In genomic region chr17:83136156-83136555, GRCh38 we compare ENCODE assay signal across 26 cellular contexts. TPM values are rescaled to one million over a fixed set of nuclear protein-coding genes. Genes with fewer than 3 reads are reported as not detected.
DNase-seq lines count a peak whose midpoint lies in the region; ATAC-seq and TF ChIP-seq lines count a peak whose summit lies in the region.
"Had no signal": no experiment of that assay in that cellular context is flagged by ENCODE, and none has a peak within 500 bp of the region (broad histone marks: within the 10 kb centered on the region; RNA-seq: fewer than 3 reads in every experiment).

No MANE protein-coding gene starts in this region.

- H3K36me3 ChIP-seq in colonic mucosa (no peaks in the 10 kb centered on the region), transverse colon (no peaks in the 10 kb centered on the region)
- H3K36me3 ChIP-seq: left lung, MG63, pancreas had no signal

- H3K27me3 Mint-ChIP-seq in activated CD8-positive, alpha-beta memory T cell treated with anti-CD3 and anti-CD28 coated beads, Interleukin-2, amount 10 ng/mL, durations not matched to agents 7 days and 5 days: peaks cover 54% of the 10 kb centered on the region

- in situ Hi-C loops in transverse colon (cut with MboI; ENCODE audit: low pct_ligation_motif_present in 1 of 4, low pct_unique_long_range_greater_than_20kb in 1 of 4, low sequenced_read_pairs in 3 of 4): no loop called here

- H3K27me3 ChIP-seq in colonic mucosa (no peaks in the 10 kb centered on the region), transverse colon (peaks cover 8% of the 10 kb centered on the region)
- H3K27me3 ChIP-seq: MG63, pancreas had no signal

- no peak for TF ChIP-seq POLR2A in transverse colon (IDR thresholded peaks at IDR 0.05)

- TF ChIP-seq CTCF in colonic mucosa (IDR thresholded peaks at IDR 0.05) (no peak), transverse colon (IDR thresholded peaks at IDR 0.05) (no peak)

- CTCF ChIA-PET in activated CD8-positive, alpha-beta memory T cell treated with anti-CD3 and anti-CD28 coated beads, Interleukin-2, amount 10 ng/mL, durations not matched to agents 7 days and 5 days (lab: Charles Lee): no interaction called here

- H3K9me3 ChIP-seq in colonic mucosa: no peaks in the 10 kb centered on the region
- no peaks in the 10 kb centered on the region for H3K9me3 ChIP-seq in transverse colon
- H3K9me3 ChIP-seq: left lung, pancreas had no signal

- H3K9ac ChIP-seq in colonic mucosa (ENCODE audit: low read depth in 2 of 2, low read length in 2 of 2): no peak overlapping the region

- H3K27ac ChIP-seq in colonic mucosa: no peak overlapping the region
- no peak overlapping the region for H3K27ac ChIP-seq in transverse colon
- H3K27ac ChIP-seq: left lung, pancreas had no signal

- ATAC-seq in activated CD8-positive, alpha-beta memory T cell treated with anti-CD3 and anti-CD28 coated beads, Interleukin-2, amount 10 ng/mL, durations not matched to agents 7 days and 5 days: no peak
- no peak for ATAC-seq in left colon
- ATAC-seq: left lung; Panc1; pancreas; stimulated activated effector memory CD8-positive, alpha-beta T cell treated with anti-CD3 and anti-CD28 coated beads, Interleukin-12 subunit alpha, Interleukin-12 subunit beta, amount 100 ng/mL, for 72 hours had no signal

- H3K4me1 Mint-ChIP-seq in activated CD8-positive, alpha-beta memory T cell treated with anti-CD3 and anti-CD28 coated beads, Interleukin-2, amount 10 ng/mL, durations not matched to agents 7 days and 5 days: peaks cover 3% of the 10 kb centered on the region
- H3K4me1 Mint-ChIP-seq: activated CD4-positive, alpha-beta T cell treated with anti-CD3 and anti-CD28 coated beads, Interleukin-2, amount 10 ng/mL, durations not matched to agents 7 days and 5 days; CD8-positive, alpha-beta memory T cell; nephron had no signal

- DNase-seq in activated CD8-positive, alpha-beta memory T cell treated with anti-CD3 and anti-CD28 coated beads, Interleukin-2, amount 50 U/mL, for 48 hours: peak; percentile 18
- DNase-seq in activated CD8-positive, alpha-beta memory T cell treated with anti-CD3 and anti-CD28 coated beads, Interleukin-2, amount 10 ng/mL, durations not matched to agents 7 days and 5 days: no peak
- DNase-seq in colonic mucosa: peak; percentile 13
- peak; percentile 72 for DNase-seq in mesenteric fat pad (ENCODE audit: low spot score)
- DNase-seq in transverse colon: peak; percentile 2
- DNase-seq in stimulated activated CD4-positive, alpha-beta T cell treated with anti-CD3 and anti-CD28 coated beads, Interleukin-2, amount 100 ng/mL, for 24 hours: no peak
- DNase-seq in Ammon's horn (ENCODE audit: low spot score): no peak
- no peak for DNase-seq in left colon
- DNase-seq: activated CD4-positive, alpha-beta T cell treated with anti-CD3 and anti-CD28 coated beads, Interleukin-2, amount 10 ng/mL, durations not matched to agents 7 days and 5 days; activated naive CD4-positive, alpha-beta T cell treated with anti-CD3 and anti-CD28 coated beads, Interleukin-2, amount 50 U/mL, for 16 hours; AML-193; anterior cingulate cortex; CD8-positive, alpha-beta memory T cell; KG1; MG63; midbrain; NCI-H2081; NCI-H226; NCI-H69; pancreas; SHP77 treated with DMSO at 0.1 percent for 48 hours; stimulated activated CD4-positive, alpha-beta T cell treated with anti-CD3 and anti-CD28 coated beads, Interleukin-4, amount 100 ng/mL, for 24 hours had no signal

- no peak overlapping the region for H3K27ac Mint-ChIP-seq in activated CD8-positive, alpha-beta memory T cell treated with anti-CD3 and anti-CD28 coated beads, Interleukin-2, amount 10 ng/mL, durations not matched to agents 7 days and 5 days
- H3K27ac Mint-ChIP-seq: activated CD4-positive, alpha-beta T cell treated with anti-CD3 and anti-CD28 coated beads, Interleukin-2, amount 10 ng/mL, durations not matched to agents 7 days and 5 days; stimulated activated effector memory CD8-positive, alpha-beta T cell treated with anti-CD3 and anti-CD28 coated beads, Interleukin-12 subunit alpha, Interleukin-12 subunit beta, amount 100 ng/mL, for 72 hours had no signal

- H3K4me3 ChIP-seq in colonic mucosa: no peak overlapping the region
- H3K4me3 ChIP-seq in transverse colon: no peak overlapping the region
- H3K4me3 ChIP-seq: left lung, MG63, pancreas had no signal

- intact Hi-C loops in colonic mucosa (cut with DNase I): no loop called here
- intact Hi-C loops in transverse colon (cut with DNase I; ENCODE audit: low total_unique reads): no loop called here
- intact Hi-C loops in left colon (cut with DNase I, micrococcal nuclease): no loop called here

- H3K9me3 Mint-ChIP-seq in activated CD8-positive, alpha-beta memory T cell treated with anti-CD3 and anti-CD28 coated beads, Interleukin-2, amount 10 ng/mL, durations not matched to agents 7 days and 5 days (ENCODE audit: low read depth): no peaks in the 10 kb centered on the region
- H3K9me3 Mint-ChIP-seq: activated CD4-positive, alpha-beta T cell treated with anti-CD3 and anti-CD28 coated beads, Interleukin-2, amount 10 ng/mL, durations not matched to agents 7 days and 5 days; CD8-positive, alpha-beta memory T cell; stimulated activated effector memory CD8-positive, alpha-beta T cell treated with anti-CD3 and anti-CD28 coated beads, Interleukin-12 subunit alpha, Interleukin-12 subunit beta, amount 100 ng/mL, for 72 hours had no signal

- H3K36me3 Mint-ChIP-seq in activated CD8-positive, alpha-beta memory T cell treated with anti-CD3 and anti-CD28 coated beads, Interleukin-2, amount 10 ng/mL, durations not matched to agents 7 days and 5 days: no peaks in the 10 kb centered on the region
- H3K36me3 Mint-ChIP-seq: CD8-positive, alpha-beta memory T cell; stimulated activated effector memory CD8-positive, alpha-beta T cell treated with anti-CD3 and anti-CD28 coated beads, Interleukin-12 subunit alpha, Interleukin-12 subunit beta, amount 100 ng/mL, for 72 hours had no signal

- H3K4me1 ChIP-seq in colonic mucosa: no peaks in the 10 kb centered on the region
- no peaks in the 10 kb centered on the region for H3K4me1 ChIP-seq in transverse colon
- H3K4me1 ChIP-seq: left lung, pancreas had no signal

- 81% methylated on average over 13 of the region's 13 CpGs; no CpG with 5 or more reads in 1 of the 2 donors for WGBS in transverse colon (ENCODE audit: low coverage in 1 of 2), 2 donors

- no peak for TF ChIP-seq EP300 in transverse colon (IDR thresholded peaks at IDR 0.05; ENCODE audit: low read depth)

- no peak overlapping the region for H3K4me3 Mint-ChIP-seq in activated CD8-positive, alpha-beta memory T cell treated with anti-CD3 and anti-CD28 coated beads, Interleukin-2, amount 10 ng/mL, durations not matched to agents 7 days and 5 days
- H3K4me3 Mint-ChIP-seq: activated CD4-positive, alpha-beta T cell treated with anti-CD3 and anti-CD28 coated beads, Interleukin-2, amount 10 ng/mL, durations not matched to agents 7 days and 5 days; CD8-positive, alpha-beta memory T cell; nephron; stimulated activated effector memory CD8-positive, alpha-beta T cell treated with anti-CD3 and anti-CD28 coated beads, Interleukin-12 subunit alpha, Interleukin-12 subunit beta, amount 100 ng/mL, for 72 hours had no signal

RNA-seq across cellular contexts. Expression of gene METRNL, which starts 56.7 kb away (rescaled TPM):
- total RNA-seq in activated CD8-positive, alpha-beta memory T cell treated with anti-CD3 and anti-CD28 coated beads, Interleukin-2, amount 10 ng/mL, durations not matched to agents 7 days and 5 days: 10 to 100 TPM; 42.9 to 49.9 TPM
- total RNA-seq in colonic mucosa: 10 to 100 TPM; 84.2 to 87.2 TPM
- total RNA-seq in mesenteric fat pad: 151 TPM
- 100 to 1,000 TPM in 2 of 4 donors, 10 to 100 TPM in 2; 46.8 to 325 (median 112) TPM for total RNA-seq in transverse colon
- total RNA-seq in left colon: 100 to 1,000 TPM in 1 of 2 donors, 10 to 100 TPM in 1; 96.7 to 133 TPM

Comparison
In these comparisons a context has a peak if more than half of its experiments do, and no peak if none do; other contexts are left out.
1. DNase-seq: peak in activated CD8-positive, alpha-beta memory T cell treated with anti-CD3 and anti-CD28 coated beads, Interleukin-2, amount 50 U/mL, for 48 hours (single experiment), colonic mucosa (single experiment), mesenteric fat pad (single experiment) and transverse colon (single experiment); none in activated CD8-positive, alpha-beta memory T cell treated with anti-CD3 and anti-CD28 coated beads, Interleukin-2, amount 10 ng/mL, durations not matched to agents 7 days and 5 days (single experiment), stimulated activated CD4-positive, alpha-beta T cell treated with anti-CD3 and anti-CD28 coated beads, Interleukin-2, amount 100 ng/mL, for 24 hours (0 of 2), Ammon's horn (single experiment) and left colon (0 of 2).